Comparison of ENCODE assay signal across 1 cellular context in the genomic region with DNA sequence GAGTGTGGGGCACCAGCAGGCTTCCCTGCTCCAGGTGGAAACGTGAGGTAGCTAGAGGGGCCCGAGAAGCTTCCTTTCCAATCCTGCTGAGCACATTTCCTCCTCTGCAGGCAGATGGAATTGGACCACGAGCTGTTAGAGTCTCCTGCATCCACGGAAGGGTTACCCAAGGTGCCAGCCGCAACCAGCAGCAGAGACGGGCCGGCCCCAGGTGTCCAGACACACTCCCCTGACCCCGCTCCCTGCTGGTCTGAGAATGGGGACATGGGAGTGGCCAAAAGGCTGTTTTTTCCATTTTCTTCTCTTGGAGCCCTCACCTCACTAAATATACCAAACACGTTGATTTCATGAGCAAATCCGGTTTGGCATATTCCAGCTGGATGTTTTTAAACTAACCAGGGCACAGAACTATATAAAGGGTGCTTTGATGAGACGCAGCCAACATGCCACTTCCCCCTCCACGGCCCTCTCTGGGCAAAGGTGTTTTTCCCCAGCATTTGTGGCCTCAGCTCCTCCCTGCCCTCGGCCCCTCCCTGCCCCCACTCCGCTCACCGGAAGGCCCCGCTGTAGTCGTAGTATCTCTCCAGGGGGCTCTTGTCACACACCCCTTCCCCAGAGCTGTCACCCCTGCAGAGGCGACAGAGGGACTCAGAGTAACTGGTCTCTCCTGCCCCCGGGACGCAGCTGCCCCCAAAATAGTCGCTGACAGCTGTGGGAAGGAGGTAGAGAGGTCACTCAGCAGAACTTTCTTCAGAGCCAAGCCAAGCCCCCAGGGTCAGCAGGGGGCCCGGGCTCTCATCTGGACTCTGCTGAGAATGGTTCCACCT.
TF ChIP-seq lines count a peak whose summit lies in the region.

No MANE protein-coding gene starts in this region.

TF ChIP-seq in SK-N-SH, 30 proteins besides CTCF, POLR2A, EP300 and RAD21 (continued from another document):
- TF ChIP-seq, protein P1, sequence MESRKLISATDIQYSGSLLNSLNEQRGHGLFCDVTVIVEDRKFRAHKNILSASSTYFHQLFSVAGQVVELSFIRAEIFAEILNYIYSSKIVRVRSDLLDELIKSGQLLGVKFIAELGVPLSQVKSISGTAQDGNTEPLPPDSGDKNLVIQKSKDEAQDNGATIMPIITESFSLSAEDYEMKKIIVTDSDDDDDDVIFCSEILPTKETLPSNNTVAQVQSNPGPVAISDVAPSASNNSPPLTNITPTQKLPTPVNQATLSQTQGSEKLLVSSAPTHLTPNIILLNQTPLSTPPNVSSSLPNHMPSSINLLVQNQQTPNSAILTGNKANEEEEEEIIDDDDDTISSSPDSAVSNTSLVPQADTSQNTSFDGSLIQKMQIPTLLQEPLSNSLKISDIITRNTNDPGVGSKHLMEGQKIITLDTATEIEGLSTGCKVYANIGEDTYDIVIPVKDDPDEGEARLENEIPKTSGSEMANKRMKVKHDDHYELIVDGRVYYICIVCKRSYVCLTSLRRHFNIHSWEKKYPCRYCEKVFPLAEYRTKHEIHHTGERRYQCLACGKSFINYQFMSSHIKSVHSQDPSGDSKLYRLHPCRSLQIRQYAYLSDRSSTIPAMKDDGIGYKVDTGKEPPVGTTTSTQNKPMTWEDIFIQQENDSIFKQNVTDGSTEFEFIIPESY (IDR thresholded peaks at IDR 0.05; ENCODE audit: borderline replicate concordance, low read depth), result no peak
- no peak for TF ChIP-seq ELF1 (IDR thresholded peaks at IDR 0.05)
- no peak for TF ChIP-seq RXRA (IDR thresholded peaks at IDR 0.05; ENCODE audit: borderline replicate concordance, low read depth)
- no peak for TF ChIP-seq FOSL2 (IDR thresholded peaks at IDR 0.05; ENCODE audit: borderline replicate concordance, low read depth)
- no peak for TF ChIP-seq MEF2A (IDR thresholded peaks at IDR 0.05; ENCODE audit: borderline replicate concordance, low read depth)
- no peak for TF ChIP-seq FOXJ3 (CRISPR knock-in tag; IDR thresholded peaks at IDR 0.05)
- TF ChIP-seq RFX5 (IDR thresholded peaks at IDR 0.05; ENCODE audit: low read length), result no peak
- TF ChIP-seq TEAD4 (IDR thresholded peaks at IDR 0.05; ENCODE audit: borderline replicate concordance, insufficient read depth), result no peak
- TF ChIP-seq EZH2phosphoT487 (IDR thresholded peaks at IDR 0.05; ENCODE audit: borderline replicate concordance, low read depth), result no peak
- TF ChIP-seq, protein P2, sequence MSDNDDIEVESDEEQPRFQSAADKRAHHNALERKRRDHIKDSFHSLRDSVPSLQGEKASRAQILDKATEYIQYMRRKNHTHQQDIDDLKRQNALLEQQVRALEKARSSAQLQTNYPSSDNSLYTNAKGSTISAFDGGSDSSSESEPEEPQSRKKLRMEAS (IDR thresholded peaks at IDR 0.05; ENCODE audit: low read depth), result no peak
- no peak for TF ChIP-seq SIN3A (IDR thresholded peaks at IDR 0.05; ENCODE audit: borderline replicate concordance, low read depth, low read length)
- TF ChIP-seq, protein P3, sequence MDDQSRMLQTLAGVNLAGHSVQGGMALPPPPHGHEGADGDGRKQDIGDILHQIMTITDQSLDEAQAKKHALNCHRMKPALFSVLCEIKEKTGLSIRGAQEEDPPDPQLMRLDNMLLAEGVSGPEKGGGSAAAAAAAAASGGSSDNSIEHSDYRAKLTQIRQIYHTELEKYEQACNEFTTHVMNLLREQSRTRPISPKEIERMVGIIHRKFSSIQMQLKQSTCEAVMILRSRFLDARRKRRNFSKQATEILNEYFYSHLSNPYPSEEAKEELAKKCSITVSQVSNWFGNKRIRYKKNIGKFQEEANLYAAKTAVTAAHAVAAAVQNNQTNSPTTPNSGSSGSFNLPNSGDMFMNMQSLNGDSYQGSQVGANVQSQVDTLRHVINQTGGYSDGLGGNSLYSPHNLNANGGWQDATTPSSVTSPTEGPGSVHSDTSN (IDR thresholded peaks at IDR 0.05), result no peak
- TF ChIP-seq MXI1 (IDR thresholded peaks at IDR 0.05; ENCODE audit: low read depth, low read length), result no peak
